ENCODE assay signal across 12 cellular contexts in the genomic region with DNA sequence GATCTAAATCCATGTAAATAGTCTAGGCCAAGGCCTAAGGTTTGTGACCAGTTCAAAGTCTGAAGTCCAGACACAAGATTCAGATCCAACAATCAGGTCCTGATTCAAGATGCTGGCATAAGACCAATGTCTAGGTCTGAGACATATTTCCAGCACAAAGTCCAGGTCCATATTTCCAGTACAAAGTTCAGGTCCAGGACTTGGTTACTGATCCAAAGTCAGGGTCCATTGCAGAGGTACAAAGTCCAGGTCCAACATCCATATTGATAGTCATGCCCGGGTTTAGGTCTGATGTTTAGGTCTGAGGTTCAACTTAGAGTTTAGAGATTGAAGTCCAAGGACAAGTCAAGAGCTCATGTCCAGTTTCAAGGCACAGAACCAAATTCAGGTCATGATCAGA. TPM values are rescaled to one million over a fixed set of nuclear protein-coding genes. Genes with fewer than 3 reads are reported as not detected.
"Had no signal": no experiment of that assay in that cellular context is flagged by ENCODE, and none has a peak within 500 bp of the region (broad histone marks: within the 10 kb centered on the region; RNA-seq: fewer than 3 reads in every experiment).

No MANE protein-coding gene starts in this region.

- ATAC-seq: GM23338, HCT116 had no signal

- DNase-seq: GM23248, GOT3, H7, H9, HCEC 1CT, HFFc6 had no signal

- H3K9me3 ChIP-seq: HAP-1 had no signal

- FAIRE-seq: H1, H54 had no signal

- H2AFZ ChIP-seq: GM23248, GM23338 had no signal

- H3K36me3 ChIP-seq: HAP-1 had no signal

- H3K9ac ChIP-seq: GM23248 had no signal

- H3K27ac ChIP-seq: GM23248 had no signal

- H3K4me3 ChIP-seq: GM23248, GM23338, HAP-1 had no signal

- H3K4me1 ChIP-seq: HAP-1 had no signal

- H3K4me2 ChIP-seq: GM23338 had no signal

RNA-seq across cellular contexts. Expression of a gene that starts 39.4 kb away (rescaled TPM):
- total RNA-seq: GM23248, H4, HFFc6 had no signal
- polyA plus RNA-seq: GM23248 had no signal

RNA-seq across cellular contexts. Expression of a gene that starts 52.7 kb away (rescaled TPM):
- total RNA-seq: GM23248, GM23338, H1, H4, H7, H9, HFFc6 had no signal
- polyA plus RNA-seq: GM23248, GM23338, H1 had no signal
